In genomic region chr22:37259540-37260029, GRCh38 we compare ENCODE assay signal across 8 cellular contexts. TPM values are rescaled to one million over a fixed set of nuclear protein-coding genes. Genes with fewer than 3 reads are reported as not detected.
DNase-seq lines count a peak whose midpoint lies in the region; ATAC-seq and TF ChIP-seq lines count a peak whose summit lies in the region.

No MANE protein-coding gene starts in this region.

- DNase-seq in T-helper 1 cell: no peak
- peak; percentile 38 for DNase-seq in myocyte (ENCODE audit: low read depth)
- DNase-seq in thyroid gland: no peak
- DNase-seq in effector CD8-positive, alpha-beta T cell (lab: John Stamatoyannopoulos, UW): no peak

- intact Hi-C loops in thyroid gland (cut with DNase I): no loop called here

- peak overlapping the region; percentile 55 for H3K27ac Mint-ChIP-seq in T-helper 1 cell treated with Interleukin-12 subunit alpha and Interleukin-12 subunit beta and Interleukin-4 antibody, amounts not matched to agents 30 μg/mL and 1 μg/mL, for 36 hours
- H3K27ac Mint-ChIP-seq in brain: peak overlapping the region in 3 of 5 experiments; percentile 13 to 59 (median 41)

- no peaks in the 10 kb centered on the region for H3K36me3 ChIP-seq in thyroid gland

- H3K27me3 ChIP-seq in thyroid gland: no peaks in the 10 kb centered on the region

- WGBS in thyroid gland, 2 donors: 4 to 13% methylated on average over 23 of the region's 23 CpGs

- peak; percentile 48 to 77 for TF ChIP-seq CTCF in brain (conservative IDR thresholded peaks at IDR 0.05)
- TF ChIP-seq CTCF in thyroid gland (IDR thresholded peaks at IDR 0.05): peak in 1 of 6 experiments; percentile 19

- ATAC-seq in GM21619 (IDR thresholded peaks at IDR 0.05; ENCODE audit: unreplicated experiment): no peak

- peak; percentile 17; the same call in 1 of the 2 replicates for TF ChIP-seq RAD21 in Ishikawa (IDR thresholded peaks at IDR 0.05; ENCODE audit: low read depth)

- H3K4me3 Mint-ChIP-seq in T-helper 1 cell treated with Interleukin-12 subunit alpha and Interleukin-12 subunit beta and Interleukin-4 antibody, amounts not matched to agents 30 μg/mL and 1 μg/mL, for 36 hours: no peak overlapping the region
- H3K4me3 Mint-ChIP-seq in brain: peak overlapping the region in 4 of 5 experiments; percentile 3 to 69 (median 22)

- no peak overlapping the region for H3K4me3 ChIP-seq in thyroid gland (replicated peaks in 1 of 3)

- no peaks in the 10 kb centered on the region for H3K4me1 ChIP-seq in thyroid gland

- no peak for TF ChIP-seq EP300 in Ishikawa (IDR thresholded peaks at IDR 0.05; ENCODE audit: borderline replicate concordance)

- H3K27me3 Mint-ChIP-seq in T-helper 1 cell treated with Interleukin-12 subunit alpha and Interleukin-12 subunit beta and Interleukin-4 antibody, amounts not matched to agents 30 μg/mL and 1 μg/mL, for 36 hours (ENCODE audit: low read depth): peaks cover 8% of the 10 kb centered on the region
- H3K27me3 Mint-ChIP-seq in brain: peaks cover 34% of the 10 kb centered on the region

- H3K27ac ChIP-seq in thyroid gland: no peak overlapping the region

- H3K36me3 Mint-ChIP-seq in T-helper 1 cell treated with Interleukin-12 subunit alpha and Interleukin-12 subunit beta and Interleukin-4 antibody, amounts not matched to agents 30 μg/mL and 1 μg/mL, for 36 hours (ENCODE audit: low read depth): no peaks in the 10 kb centered on the region
- H3K36me3 Mint-ChIP-seq in brain: no peaks in the 10 kb centered on the region

- no peak for TF ChIP-seq POLR2A in thyroid gland (IDR thresholded peaks at IDR 0.05)

- peaks cover 6% of the 10 kb centered on the region for H3K9me3 Mint-ChIP-seq in T-helper 1 cell treated with Interleukin-12 subunit alpha and Interleukin-12 subunit beta and Interleukin-4 antibody, amounts not matched to agents 30 μg/mL and 1 μg/mL, for 36 hours
- H3K9me3 Mint-ChIP-seq in brain: peaks cover 5 to 14% (median 11%) of the 10 kb centered on the region in 5 experiments

- H3K9me3 ChIP-seq in thyroid gland: no peaks in the 10 kb centered on the region

- H3K4me1 Mint-ChIP-seq in T-helper 1 cell treated with Interleukin-12 subunit alpha and Interleukin-12 subunit beta and Interleukin-4 antibody, amounts not matched to agents 30 μg/mL and 1 μg/mL, for 36 hours (ENCODE audit: low read depth): peaks cover 39% of the 10 kb centered on the region
- peaks cover 37% of the 10 kb centered on the region for H3K4me1 Mint-ChIP-seq in brain

TF ChIP-seq in Ishikawa, 13 proteins besides CTCF, POLR2A, EP300 and RAD21:
- TF ChIP-seq CREB1 (IDR thresholded peaks at IDR 0.05; ENCODE audit: low read depth): no peak
- no peak for TF ChIP-seq TAF1 (IDR thresholded peaks at IDR 0.05; ENCODE audit: low read depth)
- TF ChIP-seq TCF12 (IDR thresholded peaks at IDR 0.05; ENCODE audit: low read depth): no peak
- TF ChIP-seq MAX (IDR thresholded peaks at IDR 0.05): no peak
- TF ChIP-seq REST (IDR thresholded peaks at IDR 0.05; ENCODE audit: low read depth): no peak
- TF ChIP-seq ZBTB7A (IDR thresholded peaks at IDR 0.05; ENCODE audit: low read depth): no peak
- no peak for TF ChIP-seq NFIC (IDR thresholded peaks at IDR 0.05)
- TF ChIP-seq CEBPB (IDR thresholded peaks at IDR 0.05): no peak
- TF ChIP-seq FOXM1 (IDR thresholded peaks at IDR 0.05; ENCODE audit: borderline replicate concordance, low read depth): no peak
- TF ChIP-seq TEAD4 (IDR thresholded peaks at IDR 0.05): no peak
- no peak for TF ChIP-seq EGR1 (IDR thresholded peaks at IDR 0.05)
- no peak for TF ChIP-seq USF1 (IDR thresholded peaks at IDR 0.05)
- no peak for TF ChIP-seq YY1 (IDR thresholded peaks at IDR 0.05; ENCODE audit: low read depth)

RNA-seq across cellular contexts. Expression of gene RAC2, which starts 15.5 kb away (rescaled TPM):
- polyA plus RNA-seq in brain (ENCODE audit: insufficient read depth, low read depth, low replicate concordance): 3.3 TPM
- not detected in 2 replicates for total RNA-seq in myocyte
- polyA plus RNA-seq in myocyte (2012): not detected
- total RNA-seq in thyroid gland: 1 to 10 TPM; 3.6 to 6.0 (median 4.6) TPM

RNA-seq across cellular contexts. Expression of gene CYTH4, which starts 22.7 kb away (rescaled TPM):
- 1.3 TPM for polyA plus RNA-seq in brain (ENCODE audit: insufficient read depth, low read depth, low replicate concordance)
- not detected in 2 replicates for total RNA-seq in myocyte
- polyA plus RNA-seq in myocyte (2012): not detected
- 10 to 100 TPM in 1 of 4 donors, 1 to 10 TPM in 3; 3.3 to 15.1 (median 4.2) TPM for total RNA-seq in thyroid gland

RNA-seq across cellular contexts. Expression of gene SSTR3, which starts 47.3 kb away (rescaled TPM):
- polyA plus RNA-seq in brain (ENCODE audit: insufficient read depth, low read depth, low replicate concordance): 1.6 TPM
- total RNA-seq in myocyte (not detected in 2 replicates), thyroid gland (under 1 TPM in 3 of 4 donors, not detected in 1; 0.11 to 0.24 (median 0.13) TPM)
- not detected for polyA plus RNA-seq in myocyte (2012)
